Comparison of ENCODE assay signal across 8 cellular contexts in the genomic region with DNA sequence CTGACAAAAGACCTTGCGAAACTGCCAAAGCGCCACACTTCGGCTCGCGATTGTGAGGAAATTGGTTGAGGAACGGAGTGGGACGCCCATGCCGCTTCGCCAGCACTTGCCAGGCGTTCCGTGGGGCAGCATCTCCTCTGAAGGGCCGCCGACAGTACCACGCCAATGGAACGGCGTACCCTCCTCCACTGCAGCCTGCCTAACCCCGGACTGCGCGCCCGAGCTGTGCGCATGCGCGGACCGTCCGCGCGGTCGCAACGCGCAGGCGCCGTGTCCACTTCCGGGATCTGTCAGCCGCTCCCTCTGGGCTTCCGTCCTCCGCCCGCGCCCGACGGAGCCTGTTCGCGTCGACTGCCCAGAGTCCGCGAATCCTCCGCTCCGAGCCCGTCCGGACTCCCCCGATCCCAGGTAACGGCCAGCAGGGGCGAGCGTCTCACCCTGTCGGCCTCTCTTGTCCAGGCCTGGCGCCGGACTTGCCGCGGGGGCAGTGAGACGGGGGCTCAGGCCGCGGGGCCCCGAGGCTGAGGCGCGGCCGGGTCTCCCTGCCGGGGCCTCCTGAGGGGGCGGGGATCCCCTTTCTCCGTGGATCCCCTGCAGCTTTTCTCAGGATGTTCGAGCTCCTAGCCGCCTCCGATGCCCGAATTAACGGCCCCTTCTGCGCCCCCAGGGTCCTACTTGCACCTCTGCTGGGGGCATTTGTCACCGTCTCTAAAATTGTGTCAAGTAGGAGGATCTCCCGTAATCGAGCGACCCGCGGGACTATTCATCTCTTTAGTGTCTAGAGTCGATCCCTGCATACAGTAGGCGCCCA. TPM values are rescaled to one million over a fixed set of nuclear protein-coding genes. Genes with fewer than 3 reads are reported as not detected.
DNase-seq lines count a peak whose midpoint lies in the region; TF ChIP-seq lines count a peak whose summit lies in the region.

A gene (plus strand): TSS at position 302 of the 811 bp plus-strand sequence. CDS start 7,456 bp downstream, outside the sequence.

- DNase-seq in COLO668 (lab: John Stamatoyannopoulos, UW; ENCODE audit: unreplicated experiment) = peak; percentile 95
- DNase-seq in GM20000 (ENCODE audit: low spot score) = peak; percentile 98
- DNase-seq in HT-29 (ENCODE audit: low spot score) = peak; percentile 98
- peak; percentile 83 for DNase-seq in NK-92 treated with Interleukin-12 subunit alpha and Interleukin-12 subunit beta, amount 100 ng/mL, for 24 hours (lab: John Stamatoyannopoulos, UW)
- peak; percentile 97 for DNase-seq in activated CD8-positive, alpha-beta memory T cell treated with anti-CD3 and anti-CD28 coated beads for 24 hours
- DNase-seq in effector CD8-positive, alpha-beta T cell (lab: John Stamatoyannopoulos, UW) = peak; percentile 87
- DNase-seq in lung microvascular endothelial cell (ENCODE audit: low read depth in 2 of 2) = peak; percentile 96 to 97
- peak; percentile 83 to 85 (median 84) for DNase-seq in stimulated activated CD4-positive, alpha-beta T cell treated with anti-CD3 and anti-CD28 coated beads, TNF-alpha, amount 100 ng/mL, for 4 hours (ENCODE audit: low read depth in 3 of 3)

- TF ChIP-seq CTCF in GM20000 (IDR thresholded peaks at IDR 0.05; ENCODE audit: extremely low read depth, missing control alignments) = no peak

RNA-seq across cellular contexts. Expression of the gene that starts here (rescaled TPM):
- 120 and 151 TPM in 2 replicates for total RNA-seq in HT-29 (2014; rRNA removed; shearing (Covaris generic))
- 153 and 182 TPM in 2 replicates for total RNA-seq in lung microvascular endothelial cell

Comparison
In these comparisons a context has a peak if more than half of its experiments do, and no peak if none do; other contexts are left out.
1. Peak in every context shown above with its lines: DNase-seq.